Comparison of ENCODE assay signal across 18 cellular contexts in the genomic region with DNA sequence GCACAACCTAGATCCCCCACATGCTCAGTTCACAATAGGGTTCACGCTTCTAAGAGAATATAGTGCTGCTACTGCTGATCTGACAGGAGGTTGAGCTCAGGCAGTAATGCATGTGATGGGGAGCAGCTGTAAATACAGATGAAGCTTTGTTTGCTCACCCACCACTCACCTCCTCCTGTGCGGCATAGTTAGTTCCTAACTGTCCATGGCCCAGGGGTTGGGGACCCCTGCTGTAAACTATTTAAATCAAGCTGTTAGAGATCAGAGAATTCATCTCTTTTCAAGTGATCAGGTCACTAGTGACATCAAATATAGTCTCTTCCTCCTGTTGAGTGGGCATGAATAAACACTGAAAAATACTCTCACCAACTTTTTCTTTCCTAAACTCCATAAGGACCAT.
"Had no signal": no experiment of that assay in that cellular context is flagged by ENCODE, and none has a peak within 500 bp of the region (broad histone marks: within the 10 kb centered on the region; RNA-seq: fewer than 3 reads in every experiment).

No MANE protein-coding gene starts in this region.

- DNase-seq: activated CD4-positive, alpha-beta T cell treated with anti-CD3 and anti-CD28 coated beads for 36 hours; activated CD4-positive, alpha-beta T cell treated with anti-CD3 and anti-CD28 coated beads, Interleukin-2, amount 50 U/mL, for 48 hours; activated gamma-delta T cell treated with Interleukin-2 at 50 U/mL for 16 hours; activated T-cell treated with anti-CD3 and anti-CD28 coated beads for 4 hours; caudate nucleus; hypothalamus; natural killer cell; stimulated activated CD4-positive, alpha-beta T cell treated with anti-CD3 and anti-CD28 coated beads, Interleukin-4, amount 100 ng/mL, for 4 hours; upper lobe of right lung; WERI-Rb-1 had no signal

- H3K27me3 ChIP-seq: neutrophil, upper lobe of right lung had no signal

- ATAC-seq: activated CD4-positive, alpha-beta T cell treated with anti-CD3 and anti-CD28 coated beads for 36 hours; left lobe of liver; natural killer cell; sciatic nerve; stimulated activated memory B cell treated with anti-CD40 and anti-IgM and Interleukin-4, amounts not matched to agents 10 μg/mL and 1 μg/mL and 100 μg/mL, for 72 hours; upper lobe of right lung had no signal

- H3K79me2 ChIP-seq: parathyroid adenoma had no signal

- H3K4me3 ChIP-seq: coronary artery, lung, thoracic aorta, upper lobe of right lung had no signal

- H2AFZ ChIP-seq: parathyroid adenoma had no signal

- H3K36me3 ChIP-seq: neutrophil, thoracic aorta, upper lobe of right lung, WERI-Rb-1 had no signal

- H3K4me1 ChIP-seq: parathyroid adenoma, upper lobe of right lung had no signal

- H3K27ac ChIP-seq: coronary artery, neutrophil, parathyroid adenoma, thoracic aorta, upper lobe of right lung, WERI-Rb-1 had no signal

- H3K9ac ChIP-seq: parathyroid adenoma had no signal

- H3K9me3 ChIP-seq: neutrophil, thoracic aorta, upper lobe of right lung had no signal
